Comparison of ENCODE assay signal across 1 cellular context in genomic region chr10:70085975-70086613, GRCh38.
TF ChIP-seq lines count a peak whose summit lies in the region.

No MANE protein-coding gene starts in this region.

TF ChIP-seq in HepG2, 621 proteins besides CTCF, POLR2A, EP300 and RAD21 (continued from another document):
- no peak; the same call in 1 of the 2 replicates for TF ChIP-seq GMEB1 (CRISPR knock-in tag; IDR thresholded peaks at IDR 0.05; ENCODE audit: borderline replicate concordance)
- peak; percentile 87 for TF ChIP-seq SMAD3 (CRISPR knock-in tag; IDR thresholded peaks at IDR 0.05)
- TF ChIP-seq NFE2L2 (IDR thresholded peaks at IDR 0.05; ENCODE audit: low read length) = no peak
- no peak for TF ChIP-seq ZNF225 (CRISPR knock-in tag; IDR thresholded peaks at IDR 0.05)
- no peak for TF ChIP-seq SMC3 (IDR thresholded peaks at IDR 0.05; ENCODE audit: low read length)
- TF ChIP-seq ZNF883 (CRISPR knock-in tag; IDR thresholded peaks at IDR 0.05; ENCODE audit: not compliant biosample characterization) = no peak
- no peak for TF ChIP-seq BHLHE40 (IDR thresholded peaks at IDR 0.05; ENCODE audit: low read length)
- TF ChIP-seq ZNF589 (CRISPR knock-in tag; conservative IDR thresholded peaks at IDR 0.05) = no peak
- TF ChIP-seq, protein P1, sequence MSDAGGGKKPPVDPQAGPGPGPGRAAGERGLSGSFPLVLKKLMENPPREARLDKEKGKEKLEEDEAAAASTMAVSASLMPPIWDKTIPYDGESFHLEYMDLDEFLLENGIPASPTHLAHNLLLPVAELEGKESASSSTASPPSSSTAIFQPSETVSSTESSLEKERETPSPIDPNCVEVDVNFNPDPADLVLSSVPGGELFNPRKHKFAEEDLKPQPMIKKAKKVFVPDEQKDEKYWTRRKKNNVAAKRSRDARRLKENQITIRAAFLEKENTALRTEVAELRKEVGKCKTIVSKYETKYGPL (CRISPR knock-in tag; IDR thresholded peaks at IDR 0.05) = no peak
- no peak for TF ChIP-seq ZNF563 (CRISPR knock-in tag; IDR thresholded peaks at IDR 0.05)
- no peak for TF ChIP-seq MIER2 (CRISPR knock-in tag; IDR thresholded peaks at IDR 0.05)
- peak; percentile 57; the same call in 1 of the 2 replicates for TF ChIP-seq HHEX (CRISPR knock-in tag; IDR thresholded peaks at IDR 0.05)
- TF ChIP-seq ZNF12 (CRISPR knock-in tag; IDR thresholded peaks at IDR 0.05) = no peak
- TF ChIP-seq BRCA1 (CRISPR knock-in tag; IDR thresholded peaks at IDR 0.05) = no peak
- TF ChIP-seq ZNF879 (CRISPR knock-in tag; IDR thresholded peaks at IDR 0.05) = no peak
- TF ChIP-seq ZKSCAN8 (CRISPR knock-in tag; IDR thresholded peaks at IDR 0.05; ENCODE audit: borderline replicate concordance) = no peak; the same call in 1 of the 2 replicates
- TF ChIP-seq ZNF230 (CRISPR knock-in tag; IDR thresholded peaks at IDR 0.05) = no peak
- peak; percentile 36; the same call in 1 of the 2 replicates for TF ChIP-seq NR2F6 (IDR thresholded peaks at IDR 0.05)
- TF ChIP-seq NR2F6 (CRISPR knock-in tag; IDR thresholded peaks at IDR 0.05) = peak; percentile 28; the same call in 1 of the 2 replicates
- TF ChIP-seq BRD4 (CRISPR knock-in tag; IDR thresholded peaks at IDR 0.05) = no peak
- no peak for TF ChIP-seq ZNF33B (CRISPR knock-in tag; IDR thresholded peaks at IDR 0.05)
- TF ChIP-seq, protein P2, sequence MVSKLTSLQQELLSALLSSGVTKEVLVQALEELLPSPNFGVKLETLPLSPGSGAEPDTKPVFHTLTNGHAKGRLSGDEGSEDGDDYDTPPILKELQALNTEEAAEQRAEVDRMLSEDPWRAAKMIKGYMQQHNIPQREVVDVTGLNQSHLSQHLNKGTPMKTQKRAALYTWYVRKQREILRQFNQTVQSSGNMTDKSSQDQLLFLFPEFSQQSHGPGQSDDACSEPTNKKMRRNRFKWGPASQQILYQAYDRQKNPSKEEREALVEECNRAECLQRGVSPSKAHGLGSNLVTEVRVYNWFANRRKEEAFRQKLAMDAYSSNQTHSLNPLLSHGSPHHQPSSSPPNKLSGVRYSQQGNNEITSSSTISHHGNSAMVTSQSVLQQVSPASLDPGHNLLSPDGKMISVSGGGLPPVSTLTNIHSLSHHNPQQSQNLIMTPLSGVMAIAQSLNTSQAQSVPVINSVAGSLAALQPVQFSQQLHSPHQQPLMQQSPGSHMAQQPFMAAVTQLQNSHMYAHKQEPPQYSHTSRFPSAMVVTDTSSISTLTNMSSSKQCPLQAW (CRISPR knock-in tag; IDR thresholded peaks at IDR 0.05) = peak; percentile 93
- TF ChIP-seq ZNF503 (CRISPR knock-in tag; IDR thresholded peaks at IDR 0.05) = peak; percentile 63; the same call in 1 of the 2 replicates
- no peak for TF ChIP-seq RBAK (CRISPR knock-in tag; IDR thresholded peaks at IDR 0.05)
- no peak for TF ChIP-seq UBTF (CRISPR knock-in tag; IDR thresholded peaks at IDR 0.05)
- TF ChIP-seq ZNF720 (CRISPR knock-in tag; IDR thresholded peaks at IDR 0.05) = no peak
- no peak for TF ChIP-seq ZNF543 (CRISPR knock-in tag; IDR thresholded peaks at IDR 0.05)
- peak; percentile 89 for TF ChIP-seq RARA (CRISPR knock-in tag; IDR thresholded peaks at IDR 0.05)
- TF ChIP-seq ZNF354B (CRISPR knock-in tag; IDR thresholded peaks at IDR 0.05) = no peak
- TF ChIP-seq ZXDC (CRISPR knock-in tag; IDR thresholded peaks at IDR 0.05) = no peak
- peak; percentile 64; the same call in 1 of the 2 replicates for TF ChIP-seq SIX1 (CRISPR knock-in tag; IDR thresholded peaks at IDR 0.05; ENCODE audit: borderline replicate concordance)
- no peak for TF ChIP-seq ZNF737 (CRISPR knock-in tag; IDR thresholded peaks at IDR 0.05; ENCODE audit: borderline replicate concordance)
